9 cellular contexts compared by ENCODE assay signal in the genomic region with DNA sequence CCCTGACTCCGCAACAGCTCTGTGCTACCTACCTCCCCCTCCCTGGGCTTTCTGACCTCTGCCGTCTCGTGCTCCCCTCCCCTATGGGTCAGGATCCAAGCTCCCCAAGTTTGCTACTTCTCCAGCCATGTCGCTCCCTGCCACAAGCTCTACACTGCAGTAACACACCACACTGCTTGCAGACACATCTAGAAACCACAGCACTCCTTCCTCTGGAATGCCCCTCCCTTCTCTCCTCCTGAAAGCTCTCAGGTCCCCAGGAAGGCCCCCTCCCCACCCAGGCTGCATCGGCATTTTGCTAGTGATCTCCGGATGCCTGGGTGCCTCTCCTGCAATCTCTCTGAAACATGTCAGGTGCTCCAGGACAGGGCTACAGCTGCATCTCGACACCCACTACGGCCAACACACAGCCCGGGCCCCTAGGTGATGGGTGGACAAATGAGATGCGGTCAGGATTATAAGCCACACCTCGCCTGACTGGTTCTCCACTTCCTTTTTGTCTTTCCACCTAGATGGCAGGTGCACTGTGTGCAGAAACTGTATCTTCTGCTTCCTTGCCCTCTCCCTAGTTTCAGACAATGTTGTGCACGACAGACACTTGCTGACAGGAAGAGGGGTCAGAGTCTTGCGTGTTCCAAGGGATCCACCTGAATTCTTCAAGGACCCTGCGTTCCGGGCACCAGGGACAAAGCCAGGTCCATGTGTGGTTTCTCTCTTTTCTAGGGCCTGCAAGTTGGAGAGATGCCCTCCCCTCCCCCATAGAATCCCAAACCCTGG. TPM values are rescaled to one million over a fixed set of nuclear protein-coding genes. Genes with fewer than 3 reads are reported as not detected.
DNase-seq lines count a peak whose midpoint lies in the region; ATAC-seq and TF ChIP-seq lines count a peak whose summit lies in the region.
"Had no signal": no experiment of that assay in that cellular context is flagged by ENCODE, and none has a peak within 500 bp of the region (broad histone marks: within the 10 kb centered on the region; RNA-seq: fewer than 3 reads in every experiment).

No MANE protein-coding gene starts in this region.

- H3K27me3 Mint-ChIP-seq in neural progenitor cell (ENCODE audit: insufficient read depth, low read depth): peaks cover 13% of the 10 kb centered on the region
- H3K27me3 Mint-ChIP-seq in chondrocyte (ENCODE audit: low read depth): no peaks in the 10 kb centered on the region

- intact Hi-C loops in Right ventricle myocardium superior (cut with DNase I): no loop called here

- no peaks in the 10 kb centered on the region for H3K36me3 ChIP-seq in neural progenitor cell
- H3K36me3 ChIP-seq in BE2C: peaks cover 35% of the 10 kb centered on the region

- H3K9ac ChIP-seq in neural progenitor cell: no peak overlapping the region
- H3K9ac ChIP-seq: parathyroid adenoma had no signal

- no peaks in the 10 kb centered on the region for H3K79me2 ChIP-seq in neural progenitor cell (ENCODE audit: low read depth)
- H3K79me2 ChIP-seq: parathyroid adenoma had no signal

- no peak overlapping the region for H2AFZ ChIP-seq in neural progenitor cell (replicated peaks)
- H2AFZ ChIP-seq: parathyroid adenoma had no signal

- peaks cover 8% of the 10 kb centered on the region for H3K36me3 Mint-ChIP-seq in neural progenitor cell
- peaks cover 7% of the 10 kb centered on the region for H3K36me3 Mint-ChIP-seq in chondrocyte (ENCODE audit: low read depth)

- peak overlapping the region; percentile 48 for H3K27ac Mint-ChIP-seq in neural progenitor cell
- no peak overlapping the region for H3K27ac Mint-ChIP-seq in chondrocyte (ENCODE audit: unreplicated experiment)

- TF ChIP-seq CTCF in neural progenitor cell (IDR thresholded peaks at IDR 0.05): no peak
- no peak for TF ChIP-seq CTCF in chondrocyte (IDR thresholded peaks at IDR 0.05)
- TF ChIP-seq CTCF in BE2C (IDR thresholded peaks at IDR 0.05; ENCODE audit: low read depth, low read length): no peak

- H3K4me3 Mint-ChIP-seq in neural progenitor cell: no peak overlapping the region
- H3K4me3 Mint-ChIP-seq in chondrocyte (ENCODE audit: unreplicated experiment): no peak overlapping the region

- H3K4me1 ChIP-seq in neural progenitor cell (no peaks in the 10 kb centered on the region), BE2C (peaks cover 10% of the 10 kb centered on the region)
- H3K4me1 ChIP-seq: parathyroid adenoma had no signal

- H3K4me3 ChIP-seq in neural progenitor cell (no peak overlapping the region), BE2C (ENCODE audit: low read depth, low read length) (no peak overlapping the region)

- H3K27ac ChIP-seq in neural progenitor cell: no peak overlapping the region
- H3K27ac ChIP-seq: parathyroid adenoma had no signal

- H3K4me1 Mint-ChIP-seq in neural progenitor cell (peaks cover 66% of the 10 kb centered on the region), chondrocyte (ENCODE audit: low read depth) (no peaks in the 10 kb centered on the region)

- ATAC-seq in GM19023 (IDR thresholded peaks at IDR 0.05; ENCODE audit: unreplicated experiment): peak; percentile 66
- ATAC-seq in GM21737 (IDR thresholded peaks at IDR 0.05; ENCODE audit: unreplicated experiment): peak; percentile 73
- peak; percentile 63 for ATAC-seq in HG03439 (IDR thresholded peaks at IDR 0.05; ENCODE audit: unreplicated experiment)
- no peak for ATAC-seq in Right ventricle myocardium superior (ENCODE audit: poor library complexity)

- H3K27me3 ChIP-seq in neural progenitor cell (no peaks in the 10 kb centered on the region), BE2C (no peaks in the 10 kb centered on the region)

- no peak for DNase-seq in neural progenitor cell (ENCODE audit: low spot score)
- DNase-seq in chondrocyte (ENCODE audit: low spot score): no peak
- no peak for DNase-seq in Right ventricle myocardium superior
- DNase-seq in cerebellar cortex (ENCODE audit: low spot score): no peak
- DNase-seq in BE2C: no peak

- H3K9me3 ChIP-seq in neural progenitor cell (ENCODE audit: low read depth) (no peaks in the 10 kb centered on the region), BE2C (no peaks in the 10 kb centered on the region)

- peaks cover 3% of the 10 kb centered on the region for H4K20me1 ChIP-seq in neural progenitor cell (ENCODE audit: low read depth)

- H3K4me2 ChIP-seq in neural progenitor cell: no peak overlapping the region

- H3K9me3 Mint-ChIP-seq in neural progenitor cell (no peaks in the 10 kb centered on the region), chondrocyte (ENCODE audit: low read depth) (no peaks in the 10 kb centered on the region)

- no peaks in the 10 kb centered on the region for H3F3A ChIP-seq in neural progenitor cell (ENCODE audit: low read depth)

RNA-seq across cellular contexts. Expression of a gene that starts 22.9 kb away (rescaled TPM):
- total RNA-seq in neural progenitor cell (ENCODE audit: low replicate concordance): 46.7 and 47.1 TPM in 2 replicates
- 16.1 to 18.8 TPM (median 16.2 TPM) in 3 replicates for total RNA-seq in chondrocyte
- total RNA-seq in Right ventricle myocardium superior: 40.7 TPM
- 72.1 TPM for polyA plus RNA-seq in BE2C (2012; ENCODE audit: insufficient read depth, insufficient read length, low read depth)

RNA-seq across cellular contexts. Expression of a gene that starts 23.1 kb away (rescaled TPM):
- total RNA-seq in neural progenitor cell (ENCODE audit: low replicate concordance): 42.4 and 43.2 TPM in 2 replicates
- 23.2 to 25.9 TPM (median 24.3 TPM) in 3 replicates for total RNA-seq in chondrocyte
- total RNA-seq in Right ventricle myocardium superior: 22.2 TPM
- polyA plus RNA-seq in BE2C (2012; ENCODE audit: insufficient read depth, insufficient read length, low read depth): 29.3 TPM
